In the genomic region with DNA sequence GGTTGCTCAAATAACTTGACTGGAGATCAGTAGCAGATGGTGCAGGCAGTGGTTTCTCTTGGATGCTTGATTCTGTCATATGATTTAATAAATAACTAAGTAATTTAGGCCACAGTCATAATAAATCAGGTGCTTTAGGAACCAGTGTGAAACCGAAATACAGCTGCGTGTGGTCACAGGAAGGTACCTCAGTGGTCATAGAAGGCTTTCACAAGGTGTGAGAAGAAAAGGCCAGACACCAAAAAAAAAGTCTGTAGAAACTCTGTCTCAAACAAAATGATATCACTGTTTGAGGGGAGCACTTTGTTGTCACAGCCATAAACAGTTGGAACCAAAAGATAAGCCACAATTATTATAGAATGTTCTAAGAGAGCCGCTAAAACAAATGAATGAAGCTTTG, we compare ENCODE assay signal across 10 cellular contexts. TPM values are rescaled to one million over a fixed set of nuclear protein-coding genes. Genes with fewer than 3 reads are reported as not detected.
A peak's percentile ranks its signal among the peaks of the same experiment; 100 is the strongest.
DNase-seq lines count a peak whose midpoint lies in the region; ATAC-seq and TF ChIP-seq lines count a peak whose summit lies in the region.
"Had no signal": no experiment of that assay in that cellular context is flagged by ENCODE, and none has a peak within 500 bp of the region (broad histone marks: within the 10 kb centered on the region; RNA-seq: fewer than 3 reads in every experiment).

No MANE protein-coding gene starts in this region.

- TF ChIP-seq EP300 in suprapubic skin (IDR thresholded peaks at IDR 0.05): no peak

- no TSS peak for BruUV-seq in Caco-2 (replicated peaks; lab: Mats Ljungman, UMichigan)

- H3K27ac Mint-ChIP-seq in Caco-2 (ENCODE audit: unreplicated experiment) (peak overlapping the region; percentile 77), activated B cell treated with CpG ODN at 0.5 μM for 24 hours (peak overlapping the region; percentile 68)

- H3K4me3 Mint-ChIP-seq in Caco-2 (ENCODE audit: unreplicated experiment) (peak overlapping the region; percentile 62), activated B cell treated with CpG ODN at 0.5 μM for 24 hours (peak overlapping the region; percentile 4)

- DNase-seq in Caco-2 (peak; percentile 52 to 63), activated B cell treated with CpG ODN at 0.5 μM for 24 hours (no peak), suprapubic skin (ENCODE audit: low spot score in 2 of 2) (no peak), COLO829 (ENCODE audit: low spot score) (no peak), ascending aorta (ENCODE audit: low spot score in 2 of 2) (no peak), NCI-H510A treated with DMSO at 0.1 percent for 48 hours (lab: John Stamatoyannopoulos, UW) (no peak)

- H3K27me3 ChIP-seq in Caco-2 (replicated peaks; ENCODE audit: control insufficient read depth, insufficient read depth, low read length): no peaks in the 10 kb centered on the region
- no peaks in the 10 kb centered on the region for H3K27me3 ChIP-seq in suprapubic skin
- no peaks in the 10 kb centered on the region for H3K27me3 ChIP-seq in ascending aorta

- intact Hi-C loops in Caco-2 (cut with micrococcal nuclease; ENCODE audit: unreplicated experiment) (loop anchor here (1.0 to 2.0 kb wide), 4 partner anchors 46 to 346 kb away; no protein-coding TSS in a partner anchor), activated B cell treated with CpG ODN at 0.5 μM for 24 hours (cut with micrococcal nuclease) (loop anchor here (2.0 to 5.0 kb wide), 3 partner anchors 22 to 347 kb away; no protein-coding TSS in a partner anchor), ascending aorta (cut with DNase I) (no loop called here)

- no peak for TF ChIP-seq CTCF in Caco-2 (IDR thresholded peaks at IDR 0.05; ENCODE audit: insufficient read depth in 1 of 2, low read depth in 1 of 2, low read length in 1 of 2, severe bottlenecking in 1 of 2, unreplicated experiment in 1 of 2)
- no peak for TF ChIP-seq CTCF in activated B cell treated with CpG ODN at 0.5 μM for 24 hours (IDR thresholded peaks at IDR 0.05)
- no peak for TF ChIP-seq CTCF in suprapubic skin (IDR thresholded peaks at IDR 0.05)
- no peak for TF ChIP-seq CTCF in ascending aorta (IDR thresholded peaks at IDR 0.05)

- H3K36me3 Mint-ChIP-seq in Caco-2 (ENCODE audit: insufficient read depth, unreplicated experiment): peaks cover 7% of the 10 kb centered on the region
- H3K36me3 Mint-ChIP-seq in activated B cell treated with CpG ODN at 0.5 μM for 24 hours (ENCODE audit: low read depth): no peaks in the 10 kb centered on the region

- H3K9me3 Mint-ChIP-seq in Caco-2 (ENCODE audit: unreplicated experiment) (no peaks in the 10 kb centered on the region), activated B cell treated with CpG ODN at 0.5 μM for 24 hours (peaks cover 2% of the 10 kb centered on the region)

- TF ChIP-seq POLR2A in suprapubic skin (IDR thresholded peaks at IDR 0.05): no peak

- H3K4me1 ChIP-seq in Caco-2 (peaks cover 40% of the 10 kb centered on the region), suprapubic skin (no peaks in the 10 kb centered on the region), ascending aorta (peaks cover 0 to 6% of the 10 kb centered on the region in 2 donors)

- no peaks in the 10 kb centered on the region for H3K9me3 ChIP-seq in Caco-2
- H3K9me3 ChIP-seq in suprapubic skin: no peaks in the 10 kb centered on the region
- H3K9me3 ChIP-seq in ascending aorta: no peaks in the 10 kb centered on the region
- H3K9me3 ChIP-seq: thoracic aorta had no signal

- 78% methylated on average over 3 of the region's 3 CpGs for WGBS in suprapubic skin

- ATAC-seq in GM19452 (IDR thresholded peaks at IDR 0.05; ENCODE audit: unreplicated experiment) (peak; percentile 99), HG03064 (IDR thresholded peaks at IDR 0.05; ENCODE audit: low read depth, unreplicated experiment) (peak; percentile 95), activated B cell treated with CpG ODN at 0.5 μM for 24 hours (ENCODE audit: low read depth) (peak; percentile 81)

- H3K36me3 ChIP-seq in Caco-2 (ENCODE audit: control insufficient read depth, insufficient read depth, low read length): no peaks in the 10 kb centered on the region; the same call in 1 of the 2 replicates
- no peaks in the 10 kb centered on the region for H3K36me3 ChIP-seq in suprapubic skin
- H3K36me3 ChIP-seq in ascending aorta: no peaks in the 10 kb centered on the region
- H3K36me3 ChIP-seq: thoracic aorta had no signal

- H3K27me3 Mint-ChIP-seq in Caco-2 (ENCODE audit: insufficient read depth, unreplicated experiment) (no peaks in the 10 kb centered on the region), activated B cell treated with CpG ODN at 0.5 μM for 24 hours (no peaks in the 10 kb centered on the region)

- CTCF ChIA-PET in Caco-2 (lab: Charles Lee) (interaction anchor here (0.9 to 1.0 kb wide), 2 partner anchors 12 to 190 kb away, joined by 3 read pairs; a partner anchor contains a TSS), activated B cell treated with CpG ODN at 0.5 μM for 24 hours (lab: Charles Lee) (interaction anchor here (1.1 kb wide), 1 partner anchor 11 kb away, joined by 3 read pairs; no protein-coding TSS in a partner anchor)

- H3K27ac ChIP-seq in suprapubic skin: no peak overlapping the region
- H3K27ac ChIP-seq in ascending aorta: no peak overlapping the region
- H3K27ac ChIP-seq: thoracic aorta, VCaP had no signal

- H3K4me3 ChIP-seq in Caco-2 (ENCODE audit: low read depth, low read length) (no peak overlapping the region), suprapubic skin (no peak overlapping the region), ascending aorta (no peak overlapping the region)
- H3K4me3 ChIP-seq: thoracic aorta had no signal

- peaks cover 38% of the 10 kb centered on the region for H3K4me1 Mint-ChIP-seq in Caco-2 (ENCODE audit: low read depth, unreplicated experiment)
- H3K4me1 Mint-ChIP-seq in activated B cell treated with CpG ODN at 0.5 μM for 24 hours: peaks cover 51% of the 10 kb centered on the region

- POLR2A ChIA-PET in Caco-2 (lab: Charles Lee): no interaction called here
- POLR2A ChIA-PET in activated B cell treated with CpG ODN at 0.5 μM for 24 hours (lab: Charles Lee): interaction anchor here (0.7 to 1.5 kb wide), 4 partner anchors 105 to 587 kb away, joined by 3 to 4 read pairs (median 3); no protein-coding TSS in a partner anchor

RNA-seq across cellular contexts. Expression of a gene that starts 56.5 kb away (rescaled TPM):
- total RNA-seq in Caco-2 (2022) (6.1 and 7.8 TPM in 2 replicates), activated B cell treated with CpG ODN at 0.5 μM for 24 hours (3.5 and 4.3 TPM in 2 replicates), suprapubic skin (1 to 10 TPM; 1.9 to 9.5 (median 3.6) TPM), ascending aorta (0.11 TPM)

Comparison
In these comparisons a context has a peak if more than half of its experiments do, and no peak if none do; other contexts are left out.
1. DNase-seq: peak in Caco-2 (2 of 2); none in activated B cell treated with CpG ODN at 0.5 μM for 24 hours (single experiment), suprapubic skin (0 of 2), COLO829 (single experiment), ascending aorta (0 of 2) and NCI-H510A treated with DMSO at 0.1 percent for 48 hours (single experiment).
2. Peak in every context shown above with its lines, with median percentiles within 50 percentile points of each other: ATAC-seq.